Comparison of ENCODE assay signal across 13 cellular contexts in genomic region chr5:140083120-140083519, GRCh38. TPM values are rescaled to one million over a fixed set of nuclear protein-coding genes. Genes with fewer than 3 reads are reported as not detected.
A peak's percentile ranks its signal among the peaks of the same experiment; 100 is the strongest.
DNase-seq lines count a peak whose midpoint lies in the region; ATAC-seq and TF ChIP-seq lines count a peak whose summit lies in the region.
"Had no signal": no experiment of that assay in that cellular context is flagged by ENCODE, and none has a peak within 500 bp of the region (broad histone marks: within the 10 kb centered on the region; RNA-seq: fewer than 3 reads in every experiment).

No MANE protein-coding gene starts in this region.

- peak; percentile 64 for ATAC-seq in left lobe of liver
- ATAC-seq: CD8-positive, alpha-beta T cell had no signal

- DNase-seq in SKM-1 treated with dmso at 0.1 percent for 144 hours (lab: John Stamatoyannopoulos, UW; ENCODE audit: unreplicated experiment) (peak; percentile 2), SKM-1 (lab: John Stamatoyannopoulos, UW; ENCODE audit: unreplicated experiment) (no peak), MV-4-11 (lab: John Stamatoyannopoulos, UW) (peak; percentile 26), left lobe of liver (ENCODE audit: low spot score) (no peak), erythroblast (lab: John Stamatoyannopoulos, UW) (no peak), 8988T (no peak)
- DNase-seq: Caco-2; CD4-positive, CD25-positive, alpha-beta regulatory T cell; CD8-positive, alpha-beta T cell; DMS153; DND-41; GOT3; HFFc6 had no signal

- no peak for TF ChIP-seq POLR2A in erythroblast (IDR thresholded peaks at IDR 0.05; ENCODE audit: low read length)

RNA-seq across cellular contexts. Expression of gene PURA, which starts 30.8 kb away (rescaled TPM):
- 12.7 TPM for total RNA-seq in left lobe of liver

RNA-seq across cellular contexts. Expression of gene NRG2, which starts 40.0 kb away (rescaled TPM):
- total RNA-seq in left lobe of liver, result 0.81 TPM
- total RNA-seq: CD4-positive, CD25-positive, alpha-beta regulatory T cell had no signal

RNA-seq across cellular contexts. Expression of gene IGIP, which starts 42.6 kb away (rescaled TPM):
- total RNA-seq in left lobe of liver, result 7.0 TPM

Comparison
In these comparisons a context has a peak if more than half of its experiments do, and no peak if none do; other contexts are left out.
1. DNase-seq: peak in SKM-1 treated with dmso at 0.1 percent for 144 hours (single experiment) and MV-4-11 (single experiment); none in SKM-1 (single experiment), left lobe of liver (single experiment), erythroblast (0 of 2) and 8988T (single experiment).